In the genomic region with DNA sequence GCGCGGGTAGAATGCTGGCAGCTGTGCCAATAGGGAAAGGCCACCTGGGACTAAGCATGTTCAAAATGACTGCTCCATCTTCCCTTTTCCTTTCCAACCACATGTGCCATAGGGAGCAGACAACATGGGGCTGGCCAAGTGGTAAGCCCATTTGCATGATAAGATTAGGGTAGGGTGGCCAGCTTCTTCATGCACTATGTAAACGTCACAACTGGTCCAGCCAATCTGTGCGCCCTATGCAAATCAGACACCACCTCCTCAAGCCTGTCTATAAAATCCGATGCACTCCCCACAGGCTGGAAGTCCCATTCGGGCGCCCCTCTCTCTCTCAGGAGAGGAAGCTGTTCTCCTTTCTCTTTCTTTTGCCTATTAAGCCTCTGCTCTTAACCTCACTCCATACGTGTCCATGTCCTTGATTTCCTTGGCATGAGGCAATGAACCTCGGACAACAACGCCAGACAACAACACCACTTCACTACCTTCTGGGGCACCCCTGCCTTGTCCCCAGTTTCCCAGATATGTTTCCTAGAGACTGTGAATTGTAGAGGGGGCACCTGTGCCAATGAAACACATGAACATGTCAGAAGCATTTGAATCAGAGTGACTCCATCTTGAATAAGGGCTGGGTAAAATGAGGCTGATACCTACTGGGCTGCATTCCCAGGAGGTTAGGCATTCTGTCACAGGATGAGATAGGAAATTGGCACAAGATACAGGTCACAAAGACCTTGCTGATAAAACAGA, we compare ENCODE assay signal across 1 cellular context.
A peak's percentile ranks its signal among the peaks of the same experiment; 100 is the strongest.
TF ChIP-seq lines count a peak whose summit lies in the region.

No MANE protein-coding gene starts in this region.

TF ChIP-seq in K562, 482 proteins besides CTCF, POLR2A, EP300 and RAD21 (continued from another document and continues in another):
- TF ChIP-seq JUND (IDR thresholded peaks at IDR 0.05; ENCODE audit: borderline replicate concordance, low read depth, low read length) = peak; percentile 15; the same call in 1 of the 2 replicates
- no peak; the same call in 2 of the 3 replicates for TF ChIP-seq JUND (tag; IDR thresholded peaks at IDR 0.05; ENCODE audit: borderline replicate concordance, low read depth, low read length)
- TF ChIP-seq, protein P1, sequence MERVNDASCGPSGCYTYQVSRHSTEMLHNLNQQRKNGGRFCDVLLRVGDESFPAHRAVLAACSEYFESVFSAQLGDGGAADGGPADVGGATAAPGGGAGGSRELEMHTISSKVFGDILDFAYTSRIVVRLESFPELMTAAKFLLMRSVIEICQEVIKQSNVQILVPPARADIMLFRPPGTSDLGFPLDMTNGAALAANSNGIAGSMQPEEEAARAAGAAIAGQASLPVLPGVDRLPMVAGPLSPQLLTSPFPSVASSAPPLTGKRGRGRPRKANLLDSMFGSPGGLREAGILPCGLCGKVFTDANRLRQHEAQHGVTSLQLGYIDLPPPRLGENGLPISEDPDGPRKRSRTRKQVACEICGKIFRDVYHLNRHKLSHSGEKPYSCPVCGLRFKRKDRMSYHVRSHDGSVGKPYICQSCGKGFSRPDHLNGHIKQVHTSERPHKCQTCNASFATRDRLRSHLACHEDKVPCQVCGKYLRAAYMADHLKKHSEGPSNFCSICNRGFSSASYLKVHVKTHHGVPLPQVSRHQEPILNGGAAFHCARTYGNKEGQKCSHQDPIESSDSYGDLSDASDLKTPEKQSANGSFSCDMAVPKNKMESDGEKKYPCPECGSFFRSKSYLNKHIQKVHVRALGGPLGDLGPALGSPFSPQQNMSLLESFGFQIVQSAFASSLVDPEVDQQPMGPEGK (CRISPR knock-in tag; IDR thresholded peaks at IDR 0.05; ENCODE audit: borderline replicate concordance) = 0 out of 2 replicates have a peak, but pooled peaks have one; percentile 59
- TF ChIP-seq ZNF583 (CRISPR knock-in tag; IDR thresholded peaks at IDR 0.05) = peak; percentile 67; the same call in 1 of the 2 replicates
- no peak for TF ChIP-seq NUFIP1 (IDR thresholded peaks at IDR 0.05; ENCODE audit: partially characterized antibody)
- TF ChIP-seq, protein P2, sequence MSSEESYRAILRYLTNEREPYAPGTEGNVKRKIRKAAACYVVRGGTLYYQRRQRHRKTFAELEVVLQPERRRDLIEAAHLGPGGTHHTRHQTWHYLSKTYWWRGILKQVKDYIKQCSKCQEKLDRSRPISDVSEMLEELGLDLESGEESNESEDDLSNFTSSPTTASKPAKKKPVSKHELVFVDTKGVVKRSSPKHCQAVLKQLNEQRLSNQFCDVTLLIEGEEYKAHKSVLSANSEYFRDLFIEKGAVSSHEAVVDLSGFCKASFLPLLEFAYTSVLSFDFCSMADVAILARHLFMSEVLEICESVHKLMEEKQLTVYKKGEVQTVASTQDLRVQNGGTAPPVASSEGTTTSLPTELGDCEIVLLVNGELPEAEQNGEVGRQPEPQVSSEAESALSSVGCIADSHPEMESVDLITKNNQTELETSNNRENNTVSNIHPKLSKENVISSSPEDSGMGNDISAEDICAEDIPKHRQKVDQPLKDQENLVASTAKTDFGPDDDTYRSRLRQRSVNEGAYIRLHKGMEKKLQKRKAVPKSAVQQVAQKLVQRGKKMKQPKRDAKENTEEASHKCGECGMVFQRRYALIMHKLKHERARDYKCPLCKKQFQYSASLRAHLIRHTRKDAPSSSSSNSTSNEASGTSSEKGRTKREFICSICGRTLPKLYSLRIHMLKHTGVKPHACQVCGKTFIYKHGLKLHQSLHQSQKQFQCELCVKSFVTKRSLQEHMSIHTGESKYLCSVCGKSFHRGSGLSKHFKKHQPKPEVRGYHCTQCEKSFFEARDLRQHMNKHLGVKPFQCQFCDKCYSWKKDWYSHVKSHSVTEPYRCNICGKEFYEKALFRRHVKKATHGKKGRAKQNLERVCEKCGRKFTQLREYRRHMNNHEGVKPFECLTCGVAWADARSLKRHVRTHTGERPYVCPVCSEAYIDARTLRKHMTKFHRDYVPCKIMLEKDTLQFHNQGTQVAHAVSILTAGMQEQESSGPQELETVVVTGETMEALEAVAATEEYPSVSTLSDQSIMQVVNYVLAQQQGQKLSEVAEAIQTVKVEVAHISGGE (CRISPR knock-in tag; IDR thresholded peaks at IDR 0.05) = no peak
- TF ChIP-seq, protein P3, sequence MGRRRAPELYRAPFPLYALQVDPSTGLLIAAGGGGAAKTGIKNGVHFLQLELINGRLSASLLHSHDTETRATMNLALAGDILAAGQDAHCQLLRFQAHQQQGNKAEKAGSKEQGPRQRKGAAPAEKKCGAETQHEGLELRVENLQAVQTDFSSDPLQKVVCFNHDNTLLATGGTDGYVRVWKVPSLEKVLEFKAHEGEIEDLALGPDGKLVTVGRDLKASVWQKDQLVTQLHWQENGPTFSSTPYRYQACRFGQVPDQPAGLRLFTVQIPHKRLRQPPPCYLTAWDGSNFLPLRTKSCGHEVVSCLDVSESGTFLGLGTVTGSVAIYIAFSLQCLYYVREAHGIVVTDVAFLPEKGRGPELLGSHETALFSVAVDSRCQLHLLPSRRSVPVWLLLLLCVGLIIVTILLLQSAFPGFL (CRISPR knock-in tag; IDR thresholded peaks at IDR 0.05) = peak; percentile 39; the same call in 1 of the 2 replicates
- TF ChIP-seq KDM1A (IDR thresholded peaks at IDR 0.05) = no peak
- TF ChIP-seq GTF2E2 (tag; IDR thresholded peaks at IDR 0.05) = peak; percentile 74; the same call in 1 of the 2 replicates
- no peak for TF ChIP-seq USF1 (CRISPR knock-in tag; IDR thresholded peaks at IDR 0.05)
- no peak for TF ChIP-seq PRPF4 (IDR thresholded peaks at IDR 0.05; ENCODE audit: insufficient read depth, low read depth, low read length, poor library complexity, severe bottlenecking)
- TF ChIP-seq ZNF551 (CRISPR knock-in tag; IDR thresholded peaks at IDR 0.05) = no peak
- TF ChIP-seq COPS2 (conservative IDR thresholded peaks at IDR 0.05) = no peak
- TF ChIP-seq LARP7 (IDR thresholded peaks at IDR 0.05) = no peak
- TF ChIP-seq ZNF76 (CRISPR knock-in tag; IDR thresholded peaks at IDR 0.05; ENCODE audit: borderline replicate concordance) = no peak
- no peak for TF ChIP-seq CCNT2 (IDR thresholded peaks at IDR 0.05; ENCODE audit: borderline replicate concordance, extremely low read depth, insufficient read length, low read depth, low read length)
- TF ChIP-seq TAF1 (IDR thresholded peaks at IDR 0.05; ENCODE audit: control insufficient read depth, extremely low read depth, insufficient read depth, low read length, severe bottlenecking) = peak; percentile 58
- TF ChIP-seq, protein P4, sequence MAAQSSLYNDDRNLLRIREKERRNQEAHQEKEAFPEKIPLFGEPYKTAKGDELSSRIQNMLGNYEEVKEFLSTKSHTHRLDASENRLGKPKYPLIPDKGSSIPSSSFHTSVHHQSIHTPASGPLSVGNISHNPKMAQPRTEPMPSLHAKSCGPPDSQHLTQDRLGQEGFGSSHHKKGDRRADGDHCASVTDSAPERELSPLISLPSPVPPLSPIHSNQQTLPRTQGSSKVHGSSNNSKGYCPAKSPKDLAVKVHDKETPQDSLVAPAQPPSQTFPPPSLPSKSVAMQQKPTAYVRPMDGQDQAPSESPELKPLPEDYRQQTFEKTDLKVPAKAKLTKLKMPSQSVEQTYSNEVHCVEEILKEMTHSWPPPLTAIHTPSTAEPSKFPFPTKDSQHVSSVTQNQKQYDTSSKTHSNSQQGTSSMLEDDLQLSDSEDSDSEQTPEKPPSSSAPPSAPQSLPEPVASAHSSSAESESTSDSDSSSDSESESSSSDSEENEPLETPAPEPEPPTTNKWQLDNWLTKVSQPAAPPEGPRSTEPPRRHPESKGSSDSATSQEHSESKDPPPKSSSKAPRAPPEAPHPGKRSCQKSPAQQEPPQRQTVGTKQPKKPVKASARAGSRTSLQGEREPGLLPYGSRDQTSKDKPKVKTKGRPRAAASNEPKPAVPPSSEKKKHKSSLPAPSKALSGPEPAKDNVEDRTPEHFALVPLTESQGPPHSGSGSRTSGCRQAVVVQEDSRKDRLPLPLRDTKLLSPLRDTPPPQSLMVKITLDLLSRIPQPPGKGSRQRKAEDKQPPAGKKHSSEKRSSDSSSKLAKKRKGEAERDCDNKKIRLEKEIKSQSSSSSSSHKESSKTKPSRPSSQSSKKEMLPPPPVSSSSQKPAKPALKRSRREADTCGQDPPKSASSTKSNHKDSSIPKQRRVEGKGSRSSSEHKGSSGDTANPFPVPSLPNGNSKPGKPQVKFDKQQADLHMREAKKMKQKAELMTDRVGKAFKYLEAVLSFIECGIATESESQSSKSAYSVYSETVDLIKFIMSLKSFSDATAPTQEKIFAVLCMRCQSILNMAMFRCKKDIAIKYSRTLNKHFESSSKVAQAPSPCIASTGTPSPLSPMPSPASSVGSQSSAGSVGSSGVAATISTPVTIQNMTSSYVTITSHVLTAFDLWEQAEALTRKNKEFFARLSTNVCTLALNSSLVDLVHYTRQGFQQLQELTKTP (IDR thresholded peaks at IDR 0.05; ENCODE audit: low read depth in 1 of 2, partially characterized antibody in 2 of 2) = peak; percentile 58 to 79
- no peak for TF ChIP-seq HNRNPL (IDR thresholded peaks at IDR 0.05; ENCODE audit: low read depth, low read length)
- TF ChIP-seq FOXA1 (IDR thresholded peaks at IDR 0.05; ENCODE audit: borderline replicate concordance) = no peak
- no peak for TF ChIP-seq NFATC3 (IDR thresholded peaks at IDR 0.05)
- peak; percentile 87 for TF ChIP-seq EHMT2 (IDR thresholded peaks at IDR 0.05)
- TF ChIP-seq PYGO2 (tag; IDR thresholded peaks at IDR 0.05) = peak; percentile 57; the same call in 1 of the 2 replicates
- TF ChIP-seq PHB (CRISPR knock-in tag; IDR thresholded peaks at IDR 0.05) = peak; percentile 90; the same call in 1 of the 2 replicates
- TF ChIP-seq RBM34 (IDR thresholded peaks at IDR 0.05; ENCODE audit: borderline replicate concordance, insufficient read depth, low read length) = no peak
- no peak for TF ChIP-seq FOXK1 (CRISPR knock-in tag; IDR thresholded peaks at IDR 0.05; ENCODE audit: borderline replicate concordance)
- TF ChIP-seq ZNF274 (IDR thresholded peaks at IDR 0.05; ENCODE audit: borderline replicate concordance, low read depth, low read length) = no peak
- TF ChIP-seq BCL6 (CRISPR knock-in tag; IDR thresholded peaks at IDR 0.05) = 0 out of 2 replicates have a peak, but pooled peaks have one; percentile 3
- no peak for TF ChIP-seq NFE2 (IDR thresholded peaks at IDR 0.05; ENCODE audit: low read depth)
- TF ChIP-seq NR1H2 (CRISPR knock-in tag; IDR thresholded peaks at IDR 0.05) = no peak
- TF ChIP-seq ELF4 (CRISPR knock-in tag; IDR thresholded peaks at IDR 0.05) = peak; percentile 83
- TF ChIP-seq PHB2 (IDR thresholded peaks at IDR 0.05; ENCODE audit: low read depth) = no peak
- TF ChIP-seq USF2 (CRISPR knock-in tag; IDR thresholded peaks at IDR 0.05) = no peak
- no peak for TF ChIP-seq SFPQ (IDR thresholded peaks at IDR 0.05; ENCODE audit: low read depth, low read length)
- TF ChIP-seq PTRF (tag; IDR thresholded peaks at IDR 0.05) = peak; percentile 67
- no peak for TF ChIP-seq NELFE (IDR thresholded peaks at IDR 0.05; ENCODE audit: insufficient read depth, insufficient read length)
- TF ChIP-seq, protein P5, sequence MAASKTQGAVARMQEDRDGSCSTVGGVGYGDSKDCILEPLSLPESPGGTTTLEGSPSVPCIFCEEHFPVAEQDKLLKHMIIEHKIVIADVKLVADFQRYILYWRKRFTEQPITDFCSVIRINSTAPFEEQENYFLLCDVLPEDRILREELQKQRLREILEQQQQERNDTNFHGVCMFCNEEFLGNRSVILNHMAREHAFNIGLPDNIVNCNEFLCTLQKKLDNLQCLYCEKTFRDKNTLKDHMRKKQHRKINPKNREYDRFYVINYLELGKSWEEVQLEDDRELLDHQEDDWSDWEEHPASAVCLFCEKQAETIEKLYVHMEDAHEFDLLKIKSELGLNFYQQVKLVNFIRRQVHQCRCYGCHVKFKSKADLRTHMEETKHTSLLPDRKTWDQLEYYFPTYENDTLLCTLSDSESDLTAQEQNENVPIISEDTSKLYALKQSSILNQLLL (CRISPR knock-in tag; IDR thresholded peaks at IDR 0.05; ENCODE audit: borderline replicate concordance) = no peak
- TF ChIP-seq BCOR (IDR thresholded peaks at IDR 0.05) = no peak
- TF ChIP-seq ATF3 (IDR thresholded peaks at IDR 0.05) = peak; percentile 3; the same call in 1 of the 2 replicates
- TF ChIP-seq ATF3 (CRISPR knock-in tag; conservative IDR thresholded peaks at IDR 0.05) = no peak; the same call in 1 of the 2 replicates
- TF ChIP-seq RUNX1 (IDR thresholded peaks at IDR 0.05; ENCODE audit: low read depth) = no peak
- peak; percentile 72; the same call in 1 of the 2 replicates for TF ChIP-seq NFRKB (IDR thresholded peaks at IDR 0.05; ENCODE audit: low read depth)
- peak; percentile 44; the same call in 1 of the 2 replicates for TF ChIP-seq SMAD4 (CRISPR knock-in tag; conservative IDR thresholded peaks at IDR 0.05)
